8 cellular contexts compared by ENCODE assay signal in the genomic region with DNA sequence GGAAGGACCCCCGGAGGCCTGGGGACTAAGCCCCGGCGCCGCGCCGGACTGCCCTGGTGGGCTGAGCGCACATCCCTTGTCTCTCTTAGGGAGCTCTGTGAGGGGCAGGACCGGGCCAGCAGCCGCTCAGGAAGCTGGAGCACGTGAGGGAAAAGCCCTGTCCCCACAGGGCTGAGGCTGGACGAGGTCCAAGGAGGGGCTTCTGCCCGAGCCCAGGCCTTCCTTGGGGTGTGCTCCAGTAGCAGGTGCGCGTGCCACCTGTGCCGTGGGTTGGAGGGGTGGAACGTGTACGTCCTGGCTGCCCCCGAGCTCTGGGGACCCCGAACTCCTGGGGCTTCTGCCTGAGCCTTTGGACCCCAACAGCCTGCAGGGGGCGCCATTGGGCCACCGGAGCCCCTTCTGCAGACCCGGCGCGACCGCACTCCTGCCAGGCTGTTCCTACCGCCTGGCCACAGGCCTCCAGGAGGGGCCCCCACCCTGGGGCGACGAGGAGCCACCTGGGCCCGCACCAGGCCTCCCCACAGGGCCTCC. TPM values are rescaled to one million over a fixed set of nuclear protein-coding genes. Genes with fewer than 3 reads are reported as not detected.
A peak's percentile ranks its signal among the peaks of the same experiment; 100 is the strongest.
DNase-seq lines count a peak whose midpoint lies in the region; ATAC-seq and TF ChIP-seq lines count a peak whose summit lies in the region.

No MANE protein-coding gene starts in this region.

- peak; percentile 92 for DNase-seq in AG20443 (ENCODE audit: low spot score)
- DNase-seq in GM23338 (ENCODE audit: low spot score): peak; percentile 88
- DNase-seq in NCI-H524 (lab: John Stamatoyannopoulos, UW): peak; percentile 69 to 83
- DNase-seq in activated CD4-positive, alpha-beta T cell treated with anti-CD3 and anti-CD28 coated beads, Interleukin-2, amount 10 ng/mL, durations not matched to agents 24 days and 14 days: peak; percentile 95
- peak; percentile 68 for DNase-seq in choroid plexus epithelial cell (ENCODE audit: low read depth)
- peak; percentile 87 for DNase-seq in lower lobe of right lung
- peak; percentile 29 to 37 for DNase-seq in stimulated activated CD8-positive, alpha-beta memory T cell treated with anti-CD3 and anti-CD28 coated beads, Interleukin-15, amount 100 ng/mL, for 4 hours (ENCODE audit: low read depth in 2 of 2)

- H3K36me3 ChIP-seq in GM23338 (ENCODE audit: insufficient read depth): peaks cover 6% of the 10 kb centered on the region; the same call in 1 of the 2 replicates
- H3K36me3 ChIP-seq in lower lobe of right lung: peaks cover 12% of the 10 kb centered on the region

- 0 out of 2 replicates have a peak overlapping the region, but pooled peaks have one; percentile 32 for H2AFZ ChIP-seq in GM23338

- H3K9me3 ChIP-seq in lower lobe of right lung: no peaks in the 10 kb centered on the region

- H3K9me2 ChIP-seq in GM23338 (ENCODE audit: insufficient read depth): no peaks in the 10 kb centered on the region

- no peak overlapping the region for H3K4me3 Mint-ChIP-seq in GM23338
- no peak overlapping the region for H3K4me3 Mint-ChIP-seq in activated CD4-positive, alpha-beta T cell treated with anti-CD3 and anti-CD28 coated beads, Interleukin-2, amount 10 ng/mL, durations not matched to agents 24 days and 14 days

- H3K4me1 Mint-ChIP-seq in GM23338: no peaks in the 10 kb centered on the region; the same call in 2 of the 3 replicates
- peaks cover 3% of the 10 kb centered on the region for H3K4me1 Mint-ChIP-seq in activated CD4-positive, alpha-beta T cell treated with anti-CD3 and anti-CD28 coated beads, Interleukin-2, amount 10 ng/mL, durations not matched to agents 24 days and 14 days

- intact Hi-C loops in activated CD4-positive, alpha-beta T cell treated with anti-CD3 and anti-CD28 coated beads, Interleukin-2, amount 10 ng/mL, durations not matched to agents 24 days and 14 days (cut with micrococcal nuclease): loop anchor here (1.0 to 5.0 kb wide), 4 partner anchors 62 to 438 kb away; no protein-coding TSS in a partner anchor
- intact Hi-C loops in lower lobe of right lung (cut with DNase I): no loop called here

- no peaks in the 10 kb centered on the region for H3K79me2 ChIP-seq in GM23338 (replicated peaks; ENCODE audit: insufficient read depth)

- H3K9me3 Mint-ChIP-seq in GM23338: no peaks in the 10 kb centered on the region; the same call in 2 of the 3 replicates
- no peaks in the 10 kb centered on the region for H3K9me3 Mint-ChIP-seq in activated CD4-positive, alpha-beta T cell treated with anti-CD3 and anti-CD28 coated beads, Interleukin-2, amount 10 ng/mL, durations not matched to agents 24 days and 14 days

- H4K20me1 ChIP-seq in GM23338 (replicated peaks; ENCODE audit: insufficient read depth): no peaks in the 10 kb centered on the region; the same call in 1 of the 2 replicates

- peak; percentile 74 to 90 for TF ChIP-seq CTCF in GM23338 (conservative IDR thresholded peaks at IDR 0.05; ENCODE audit: low read depth in 2 of 2)
- peak; percentile 80 for TF ChIP-seq CTCF in choroid plexus epithelial cell (conservative IDR thresholded peaks at IDR 0.05; ENCODE audit: low read depth, low read length)
- TF ChIP-seq CTCF in lower lobe of right lung (IDR thresholded peaks at IDR 0.05): peak; percentile 85

- H3F3A ChIP-seq in GM23338 (replicated peaks; ENCODE audit: low read depth): peaks cover 5% of the 10 kb centered on the region; the same call in 1 of the 2 replicates

- H3K27ac ChIP-seq in GM23338 (ENCODE audit: low read depth) (no peak overlapping the region), lower lobe of right lung (no peak overlapping the region)

- H3K36me3 Mint-ChIP-seq in GM23338 (ENCODE audit: low read depth): peaks cover 17% of the 10 kb centered on the region
- peaks cover 10% of the 10 kb centered on the region for H3K36me3 Mint-ChIP-seq in activated CD4-positive, alpha-beta T cell treated with anti-CD3 and anti-CD28 coated beads, Interleukin-2, amount 10 ng/mL, durations not matched to agents 24 days and 14 days (ENCODE audit: low read depth)

- no peaks in the 10 kb centered on the region for H3K4me1 ChIP-seq in GM23338 (ENCODE audit: insufficient read depth)
- peaks cover 26% of the 10 kb centered on the region for H3K4me1 ChIP-seq in lower lobe of right lung

- ATAC-seq in GM23338 (peak; percentile 46), lower lobe of right lung (peak; percentile 53 to 55), HG03342 (IDR thresholded peaks at IDR 0.05; ENCODE audit: unreplicated experiment) (no peak)

- H3K27me3 Mint-ChIP-seq in GM23338 (ENCODE audit: insufficient read depth, low read depth, poor library complexity): peaks cover 11% of the 10 kb centered on the region
- no peaks in the 10 kb centered on the region for H3K27me3 Mint-ChIP-seq in activated CD4-positive, alpha-beta T cell treated with anti-CD3 and anti-CD28 coated beads, Interleukin-2, amount 10 ng/mL, durations not matched to agents 24 days and 14 days

- no peak overlapping the region for H3K27ac Mint-ChIP-seq in GM23338
- H3K27ac Mint-ChIP-seq in activated CD4-positive, alpha-beta T cell treated with anti-CD3 and anti-CD28 coated beads, Interleukin-2, amount 10 ng/mL, durations not matched to agents 24 days and 14 days: no peak overlapping the region

- peak overlapping the region; percentile 75 for H3K4me2 ChIP-seq in GM23338

- H3K27me3 ChIP-seq in GM23338 (ENCODE audit: insufficient read depth) (no peaks in the 10 kb centered on the region), lower lobe of right lung (ENCODE audit: low read depth) (peaks cover 3% of the 10 kb centered on the region)

- H3K4me3 ChIP-seq in GM23338: peak overlapping the region; percentile 43; the same call in 1 of the 2 replicates
- H3K4me3 ChIP-seq in choroid plexus epithelial cell (ENCODE audit: low read depth, low read length): peak overlapping the region; percentile 25
- no peak overlapping the region for H3K4me3 ChIP-seq in lower lobe of right lung

RNA-seq across cellular contexts. Expression of a gene that starts 27.2 kb away (rescaled TPM):
- 120 and 136 TPM in 2 replicates for total RNA-seq in GM23338 (2014; rRNA removed; shearing (Covaris generic))
- 120 and 129 TPM in 2 replicates for polyA plus RNA-seq in GM23338 (2016; fragmentation: Nextera tagmentation; extraction: Ambion mirVana)
- total RNA-seq in activated CD4-positive, alpha-beta T cell treated with anti-CD3 and anti-CD28 coated beads, Interleukin-2, amount 10 ng/mL, durations not matched to agents 24 days and 14 days: 134 and 142 TPM in 2 replicates
- total RNA-seq in lower lobe of right lung: 19.3 TPM

RNA-seq across cellular contexts. Expression of a gene that starts 27.4 kb away (rescaled TPM):
- total RNA-seq in GM23338 (2014; rRNA removed; shearing (Covaris generic)): 45.1 and 64.4 TPM in 2 replicates
- 16.2 and 16.4 TPM in 2 replicates for polyA plus RNA-seq in GM23338 (2016; fragmentation: Nextera tagmentation; extraction: Ambion mirVana)
- total RNA-seq in activated CD4-positive, alpha-beta T cell treated with anti-CD3 and anti-CD28 coated beads, Interleukin-2, amount 10 ng/mL, durations not matched to agents 24 days and 14 days: 26.6 and 27.8 TPM in 2 replicates
- total RNA-seq in lower lobe of right lung: 30.9 TPM

RNA-seq across cellular contexts. Expression of a gene that starts 36.4 kb away (rescaled TPM):
- 54.4 and 68.3 TPM in 2 replicates for total RNA-seq in GM23338 (2014; rRNA removed; shearing (Covaris generic))
- 58.6 and 62.5 TPM in 2 replicates for polyA plus RNA-seq in GM23338 (2016; fragmentation: Nextera tagmentation; extraction: Ambion mirVana)
- total RNA-seq in activated CD4-positive, alpha-beta T cell treated with anti-CD3 and anti-CD28 coated beads, Interleukin-2, amount 10 ng/mL, durations not matched to agents 24 days and 14 days: 150 and 156 TPM in 2 replicates
- total RNA-seq in lower lobe of right lung: 31.6 TPM

RNA-seq across cellular contexts. Expression of a gene that starts 44.6 kb away (rescaled TPM):
- total RNA-seq in GM23338 (2014; rRNA removed; shearing (Covaris generic)): 14.8 and 17.4 TPM in 2 replicates
- polyA plus RNA-seq in GM23338 (2016; fragmentation: Nextera tagmentation; extraction: Ambion mirVana): 3.6 and 4.2 TPM in 2 replicates
- total RNA-seq in activated CD4-positive, alpha-beta T cell treated with anti-CD3 and anti-CD28 coated beads, Interleukin-2, amount 10 ng/mL, durations not matched to agents 24 days and 14 days: 0.30 and 0.38 TPM in 2 replicates
- 34.2 TPM for total RNA-seq in lower lobe of right lung

Comparison
In these comparisons a context has a peak if more than half of its experiments do, and no peak if none do; other contexts are left out.
1. DNase-seq: peak in every context shown above with its lines; median percentile 95 in activated CD4-positive, alpha-beta T cell treated with anti-CD3 and anti-CD28 coated beads, Interleukin-2, amount 10 ng/mL, durations not matched to agents 24 days and 14 days; 92 in AG20443; 88 in GM23338; 87 in lower lobe of right lung; 76 in NCI-H524; 68 in choroid plexus epithelial cell; 33 in stimulated activated CD8-positive, alpha-beta memory T cell treated with anti-CD3 and anti-CD28 coated beads, Interleukin-15, amount 100 ng/mL, for 4 hours.